In the genomic region with DNA sequence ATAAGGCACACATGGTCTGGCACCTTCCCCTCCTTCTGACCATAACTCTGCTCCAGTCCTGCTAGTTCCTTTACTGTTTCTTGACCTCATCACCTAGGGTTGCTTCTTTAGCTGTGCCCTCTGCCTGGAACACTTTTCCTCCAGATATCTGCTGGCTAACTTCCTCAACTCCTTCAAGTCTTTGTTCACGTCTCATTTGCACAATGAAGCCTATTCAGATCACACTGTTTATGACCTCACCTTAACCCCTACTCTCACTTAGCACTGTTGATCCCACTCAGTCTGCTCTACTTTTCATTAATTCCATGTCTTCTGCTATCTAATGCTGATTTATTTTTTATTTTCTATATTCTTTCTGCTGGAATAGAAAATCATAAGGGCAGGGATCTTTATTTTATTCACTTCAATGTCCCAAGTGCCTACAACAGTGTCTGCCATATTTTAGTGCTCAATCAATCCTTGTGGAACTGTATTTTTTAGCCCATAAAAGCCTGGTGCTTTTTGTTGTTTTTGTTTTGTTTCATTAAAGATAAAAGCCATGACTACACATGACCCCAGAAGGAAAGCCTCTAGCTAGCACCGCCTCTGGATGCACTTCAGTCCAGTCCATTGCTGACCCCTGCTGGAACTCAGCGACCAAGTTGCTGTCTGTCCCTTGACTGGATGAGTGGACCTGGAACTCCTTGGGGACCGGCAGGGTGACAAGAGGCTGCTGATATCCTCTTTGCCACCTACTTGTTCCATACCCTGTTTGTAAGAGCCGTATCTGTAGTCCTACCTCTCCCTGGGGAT, we compare ENCODE assay signal across 8 cellular contexts. TPM values are rescaled to one million over a fixed set of nuclear protein-coding genes. Genes with fewer than 3 reads are reported as not detected.
DNase-seq lines count a peak whose midpoint lies in the region; ATAC-seq and TF ChIP-seq lines count a peak whose summit lies in the region.

No MANE protein-coding gene starts in this region.

- H3K27me3 ChIP-seq in WERI-Rb-1 (ENCODE audit: insufficient read depth, low read depth, severe bottlenecking) (no peaks in the 10 kb centered on the region), ovary (no peaks in the 10 kb centered on the region)

- H3K36me3 ChIP-seq in WERI-Rb-1 (no peaks in the 10 kb centered on the region), ovary (no peaks in the 10 kb centered on the region)

- no peak for TF ChIP-seq POLR2A in ovary (IDR thresholded peaks at IDR 0.05)

- ATAC-seq in HG03039 (IDR thresholded peaks at IDR 0.05; ENCODE audit: unreplicated experiment) (no peak), HG03457 (IDR thresholded peaks at IDR 0.05; ENCODE audit: unreplicated experiment) (no peak)

- 18 to 23% (median 22%) methylated on average over 5 of the region's 5 CpGs for WGBS in ovary, 3 donors

- DNase-seq in NOMO-1 treated with DMSO at 0.1 percent for 48 hours (lab: John Stamatoyannopoulos, UW; ENCODE audit: unreplicated experiment) (peak; percentile 24), NOMO-1 treated with dmso at 0.1 percent for 144 hours (lab: John Stamatoyannopoulos, UW; ENCODE audit: unreplicated experiment) (no peak), NAMALWA (ENCODE audit: low spot score) (peak; percentile 22), WERI-Rb-1 (peak; percentile 81), glomerular visceral epithelial cell (ENCODE audit: extremely low spot score) (peak; percentile 53), ovary (peak; percentile 60 to 79 (median 78))

- H3K4me3 ChIP-seq in WERI-Rb-1 (ENCODE audit: low read depth, low read length) (no peak overlapping the region), ovary (no peak overlapping the region)

- no peaks in the 10 kb centered on the region for H3K9me3 ChIP-seq in WERI-Rb-1 (ENCODE audit: severe bottlenecking)
- H3K9me3 ChIP-seq in ovary, result no peaks in the 10 kb centered on the region

- TF ChIP-seq EP300 in ovary (IDR thresholded peaks at IDR 0.05), result no peak

- H3K27ac ChIP-seq in WERI-Rb-1 (no peak overlapping the region), ovary (no peak overlapping the region)

- peak; percentile 88 for TF ChIP-seq CTCF in WERI-Rb-1 (IDR thresholded peaks at IDR 0.05; ENCODE audit: low read depth, low read length)
- peak; percentile 44 to 58 (median 50) for TF ChIP-seq CTCF in ovary (IDR thresholded peaks at IDR 0.05)

- peaks cover 2% of the 10 kb centered on the region for H3K4me1 ChIP-seq in ovary (ENCODE audit: insufficient read depth)

- intact Hi-C loops in ovary (cut with DNase I), result loop anchor here in 1 of 4 donors (5.0 kb wide), 1 partner anchor 649 kb away; a partner anchor contains a TSS

RNA-seq across cellular contexts. Expression of a gene that starts 12.3 kb away (rescaled TPM):
- total RNA-seq in ovary, result under 1 TPM in 5 of 7 donors, not detected in 2; 0.10 to 0.84 (median 0.30) TPM
- polyA plus RNA-seq in ovary, result under 1 TPM in 1 of 2 donors, not detected in 1; 0.10 TPM

RNA-seq across cellular contexts. Expression of a gene that starts 35.3 kb away (rescaled TPM):
- total RNA-seq in ovary, result not detected
- polyA plus RNA-seq in ovary, result not detected

RNA-seq across cellular contexts. Expression of a gene that starts 53.1 kb away (rescaled TPM):
- total RNA-seq in ovary, result 10 to 100 TPM; 23.8 to 64.1 (median 42.3) TPM
- 10 to 100 TPM; 25.3 to 51.4 TPM for polyA plus RNA-seq in ovary
